ENCODE assay signal across 1 cellular context in genomic region chr20:21505810-21506530, GRCh38.
A peak's percentile ranks its signal among the peaks of the same experiment; 100 is the strongest.
TF ChIP-seq lines count a peak whose summit lies in the region.

No MANE protein-coding gene starts in this region.

TF ChIP-seq in WTC11, 78 proteins besides CTCF, POLR2A, EP300 and RAD21 (continued from another document):
- TF ChIP-seq ARID4B (CRISPR knock-in tag; IDR thresholded peaks at IDR 0.05; ENCODE audit: borderline replicate concordance) (no peak), NFE2L1 (CRISPR knock-in tag; IDR thresholded peaks at IDR 0.05) (peak; percentile 73; the same call in 1 of the 2 replicates)
